20 cellular contexts compared by ENCODE assay signal in the genomic region with DNA sequence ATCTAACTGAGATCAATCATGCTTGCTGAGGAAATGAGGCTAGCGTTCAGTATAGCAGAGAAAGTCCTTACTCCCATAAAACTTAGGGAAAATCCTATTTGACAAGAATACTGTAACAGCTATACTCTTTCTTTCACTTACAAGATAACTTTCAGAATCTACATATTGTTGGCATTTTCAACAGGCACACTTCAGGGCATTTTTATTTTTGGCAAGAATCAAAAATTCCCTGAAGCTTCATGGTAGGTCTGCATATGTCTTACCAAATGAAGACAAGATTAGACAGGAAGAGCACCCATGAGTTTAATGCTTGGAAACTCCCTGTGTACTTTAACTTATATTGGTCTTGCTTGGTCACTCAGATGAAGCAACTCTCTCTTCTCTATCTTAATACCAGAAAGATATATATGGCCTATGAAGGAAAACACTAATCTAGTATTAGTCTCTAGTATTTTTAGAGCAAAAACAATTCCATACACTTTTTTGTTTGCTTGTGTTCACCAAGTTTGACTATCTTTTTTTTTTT.
DNase-seq lines count a peak whose midpoint lies in the region; ATAC-seq and TF ChIP-seq lines count a peak whose summit lies in the region.
"Had no signal": no experiment of that assay in that cellular context is flagged by ENCODE, and none has a peak within 500 bp of the region (broad histone marks: within the 10 kb centered on the region; RNA-seq: fewer than 3 reads in every experiment).

No MANE protein-coding gene starts in this region.

- no peak overlapping the region for H3K27ac Mint-ChIP-seq in T-helper 17 cell
- H3K27ac Mint-ChIP-seq: activated CD4-positive, alpha-beta T cell treated with anti-CD3 and anti-CD28 coated beads for 36 hours; activated naive CD4-positive, alpha-beta T cell treated with anti-CD3 and anti-CD28 coated beads, Interleukin-2, amount 50 U/mL, for 24 hours; effector memory CD8-positive, alpha-beta T cell; T-helper 2 cell treated with Interferon-gamma antibody and Interleukin-4, amounts not matched to agents 5 μg/mL and 100 μg/mL, for 36 hours had no signal

- peak overlapping the region in 1 of 2 experiments; percentile 19 for H3K4me3 ChIP-seq in neutrophil (ENCODE audit: low read depth in 1 of 2, low read length in 1 of 2)
- H3K4me3 ChIP-seq: right atrium auricular region, transverse colon had no signal

- H3K27me3 Mint-ChIP-seq in T-helper 17 cell: no peaks in the 10 kb centered on the region
- H3K27me3 Mint-ChIP-seq: activated CD4-positive, alpha-beta T cell treated with anti-CD3 and anti-CD28 coated beads for 36 hours; activated naive CD4-positive, alpha-beta T cell treated with anti-CD3 and anti-CD28 coated beads, Interleukin-2, amount 50 U/mL, for 24 hours; effector memory CD8-positive, alpha-beta T cell had no signal

- H3K9me3 ChIP-seq in T-helper 17 cell (ENCODE audit: control insufficient read depth, low read length, poor library complexity, severe bottlenecking): no peaks in the 10 kb centered on the region
- no peaks in the 10 kb centered on the region for H3K9me3 ChIP-seq in neutrophil
- H3K9me3 ChIP-seq: right atrium auricular region, transverse colon had no signal

- DNase-seq in GM10248 (ENCODE audit: extremely low spot score): peak; percentile 36
- DNase-seq in T-helper 17 cell: no peak
- no peak for DNase-seq in NCI-H774 (lab: John Stamatoyannopoulos, UW)
- DNase-seq: activated CD4-positive, alpha-beta T cell treated with anti-CD3 and anti-CD28 coated beads for 36 hours; DMS153; effector memory CD8-positive, alpha-beta T cell; NCI-H1092; SHP77; stimulated activated CD4-positive, alpha-beta T cell treated with anti-CD3 and anti-CD28 coated beads, Interleukin-4, amount 100 ng/mL, for 1 hour; transverse colon had no signal

- no peaks in the 10 kb centered on the region for H3K27me3 ChIP-seq in neutrophil
- H3K27me3 ChIP-seq: right atrium auricular region, transverse colon had no signal

- H3K4me1 Mint-ChIP-seq in T-helper 17 cell: peaks cover 7% of the 10 kb centered on the region

- TF ChIP-seq CTCF in GM10248 (IDR thresholded peaks at IDR 0.05; ENCODE audit: control extremely low read depth, extremely low read depth, low read depth, missing control alignments) (no peak), neutrophil (IDR thresholded peaks at IDR 0.05) (no peak)

- no peaks in the 10 kb centered on the region for H3K36me3 ChIP-seq in neutrophil
- H3K36me3 ChIP-seq: right atrium auricular region, transverse colon had no signal

- peaks cover 65 to 72% of the 10 kb centered on the region in 2 experiments for H3K4me1 ChIP-seq in neutrophil (ENCODE audit: control insufficient read depth in 1 of 2, insufficient read depth in 1 of 2, low read depth in 1 of 2, low read length in 1 of 2)

- CTCF ChIA-PET in GM10248 (lab: Yijun Ruan, JAX): no interaction called here

- peaks cover 2% of the 10 kb centered on the region for H3K36me3 Mint-ChIP-seq in T-helper 17 cell (ENCODE audit: low read depth)

- H3K4me3 Mint-ChIP-seq in T-helper 17 cell: no peak overlapping the region
- H3K4me3 Mint-ChIP-seq: activated CD4-positive, alpha-beta T cell treated with anti-CD3 and anti-CD28 coated beads for 36 hours; activated naive CD4-positive, alpha-beta T cell treated with anti-CD3 and anti-CD28 coated beads, Interleukin-2, amount 50 U/mL, for 24 hours; effector memory CD8-positive, alpha-beta T cell; neural crest cell; T-helper 2 cell treated with Interferon-gamma antibody and Interleukin-4, amounts not matched to agents 5 μg/mL and 100 μg/mL, for 36 hours had no signal

- ATAC-seq in GM21423 (IDR thresholded peaks at IDR 0.05; ENCODE audit: unreplicated experiment) (peak; percentile 51), T-helper 17 cell (peak; percentile 67), HG03097 (IDR thresholded peaks at IDR 0.05; ENCODE audit: low FRiP score, unreplicated experiment) (no peak), GM18498 (IDR thresholded peaks at IDR 0.05; ENCODE audit: unreplicated experiment) (no peak), GM21515 (IDR thresholded peaks at IDR 0.05; ENCODE audit: unreplicated experiment) (no peak)
- ATAC-seq: activated CD4-positive, alpha-beta T cell treated with anti-CD3 and anti-CD28 coated beads for 36 hours; effector memory CD8-positive, alpha-beta T cell; HepG2 had no signal

- H3K27ac ChIP-seq in neutrophil: peak overlapping the region; percentile 87
- H3K27ac ChIP-seq: right atrium auricular region, transverse colon had no signal

- POLR2A ChIA-PET in GM10248 (lab: Yijun Ruan, JAX): no interaction called here

Comparison
In these comparisons a context has a peak if more than half of its experiments do, and no peak if none do; other contexts are left out.
1. ATAC-seq: peak in GM21423 (single experiment) and T-helper 17 cell (single experiment); none in HG03097 (single experiment), GM18498 (single experiment) and GM21515 (single experiment).